8 cellular contexts compared by ENCODE assay signal in genomic region chr6:42050897-42051653, GRCh38. TPM values are rescaled to one million over a fixed set of nuclear protein-coding genes. Genes with fewer than 3 reads are reported as not detected.
DNase-seq lines count a peak whose midpoint lies in the region; FAIRE-seq and TF ChIP-seq lines count a peak whose summit lies in the region.

No MANE protein-coding gene starts in this region.

- H3K9ac ChIP-seq in OCI-LY1 (ENCODE audit: low read length) (peak overlapping the region; percentile 72), endothelial cell of umbilical vein (replicated peaks; ENCODE audit: extremely low read depth, insufficient read depth, low read length) (peak overlapping the region; percentile 86)

- H3K27me3 Mint-ChIP-seq in Caco-2 (ENCODE audit: insufficient read depth, unreplicated experiment), result no peaks in the 10 kb centered on the region
- H3K27me3 Mint-ChIP-seq in osteocyte (ENCODE audit: unreplicated experiment), result no peaks in the 10 kb centered on the region

- H3K36me3 ChIP-seq in Caco-2 (ENCODE audit: control insufficient read depth, insufficient read depth, low read length) (peaks cover 2% of the 10 kb centered on the region), OCI-LY1 (ENCODE audit: insufficient read depth, low read length) (peaks cover 35% of the 10 kb centered on the region), endothelial cell of umbilical vein (ENCODE audit: control insufficient read depth in 2 of 2, extremely low read depth in 1 of 2, insufficient read depth in 2 of 2, low read length in 2 of 2) (peaks cover 8 to 9% of the 10 kb centered on the region in 2 experiments)

- no peaks in the 10 kb centered on the region for H4K20me1 ChIP-seq in OCI-LY1 (ENCODE audit: insufficient read depth, low read length)
- H4K20me1 ChIP-seq in endothelial cell of umbilical vein (replicated peaks; ENCODE audit: control insufficient read depth, extremely low read depth, insufficient read depth, low read length), result no peaks in the 10 kb centered on the region

- POLR2A ChIA-PET in Caco-2 (lab: Charles Lee) (interaction anchor here (0.6 to 1.3 kb wide), 8 partner anchors 9 to 979 kb away, joined by 3 to 9 read pairs (median 3); partner anchors contain the start of genes BYSL, C6orf132, MED20 and OARD1), endothelial cell of umbilical vein (lab: Charles Lee) (interaction anchor here (0.6 to 0.7 kb wide), 4 partner anchors 137 to 378 kb away, joined by 3 to 4 read pairs (median 3); partner anchors contain the start of gene FRS3)

- H3K79me2 ChIP-seq in OCI-LY1 (ENCODE audit: insufficient read depth, low read length), result no peaks in the 10 kb centered on the region
- H3K79me2 ChIP-seq in endothelial cell of umbilical vein (ENCODE audit: control insufficient read depth, insufficient read depth, low read length), result peaks cover 9% of the 10 kb centered on the region

- peak overlapping the region; percentile 74 for H3K27ac ChIP-seq in OCI-LY1 (ENCODE audit: low read depth, low read length, poor library complexity, severe bottlenecking)
- peak overlapping the region; percentile 77 for H3K27ac ChIP-seq in endothelial cell of umbilical vein (ENCODE audit: insufficient read depth, low read depth, low read length)

- CTCF ChIA-PET in Caco-2 (lab: Charles Lee), result interaction anchor here (0.6 to 2.1 kb wide), 8 partner anchors 21 to 732 kb away, joined by 3 to 13 read pairs (median 4); partner anchors contain the start of genes BYSL, MED20 and TOMM6
- CTCF ChIA-PET in endothelial cell of umbilical vein (lab: Charles Lee), result interaction anchor here (0.6 to 3.4 kb wide), 12 partner anchors 10 to 833 kb away, joined by 3 to 13 read pairs (median 5); partner anchors contain the start of genes BYSL, MED20 and TOMM6

- H3K4me1 Mint-ChIP-seq in Caco-2 (ENCODE audit: low read depth, unreplicated experiment) (no peaks in the 10 kb centered on the region), osteocyte (ENCODE audit: unreplicated experiment) (peaks cover 53% of the 10 kb centered on the region)

- no peaks in the 10 kb centered on the region for H3K9me1 ChIP-seq in endothelial cell of umbilical vein (replicated peaks; ENCODE audit: control insufficient read depth, extremely low read depth, insufficient read depth, low read length)

- H3K4me3 ChIP-seq in Caco-2 (ENCODE audit: low read depth, low read length) (peak overlapping the region; percentile 71), OCI-LY1 (ENCODE audit: low read depth, low read length, poor library complexity, severe bottlenecking) (peak overlapping the region; percentile 82), endothelial cell of umbilical vein (replicated peaks in 1 of 3; ENCODE audit: insufficient read depth in 1 of 3, low read depth in 1 of 3, low read length in 3 of 3) (peak overlapping the region; percentile 83 to 92 (median 87))

- no peak for FAIRE-seq in endothelial cell of umbilical vein (lab: Jason Lieb, UNC)

- H3K4me2 ChIP-seq in OCI-LY1 (ENCODE audit: low read length) (peak overlapping the region; percentile 91), endothelial cell of umbilical vein (ENCODE audit: insufficient read depth, low read length) (peak overlapping the region; percentile 92)

- 0 out of 2 replicates have a peak, but pooled peaks cover 7% of the 10 kb centered on the region for H3F3A ChIP-seq in OCI-LY1 (ENCODE audit: insufficient read depth, low read length)

- H3K4me3 Mint-ChIP-seq in Caco-2 (ENCODE audit: unreplicated experiment), result peak overlapping the region; percentile 95
- H3K4me3 Mint-ChIP-seq in osteocyte (ENCODE audit: unreplicated experiment), result peak overlapping the region; percentile 96

- no peaks in the 10 kb centered on the region for H3K9me3 ChIP-seq in Caco-2
- H3K9me3 ChIP-seq in OCI-LY1 (ENCODE audit: low read length), result no peaks in the 10 kb centered on the region
- H3K9me3 ChIP-seq in endothelial cell of umbilical vein (replicated peaks; ENCODE audit: control insufficient read depth, insufficient read depth, low read length), result no peaks in the 10 kb centered on the region

- peak overlapping the region; percentile 80; the same call in 1 of the 2 replicates for H2AFZ ChIP-seq in OCI-LY1 (ENCODE audit: low read length)
- H2AFZ ChIP-seq in endothelial cell of umbilical vein (ENCODE audit: low read depth, low read length), result peak overlapping the region; percentile 79

- H3K4me1 ChIP-seq in Caco-2 (peaks cover 14% of the 10 kb centered on the region; the same call in 1 of the 2 replicates), OCI-LY1 (ENCODE audit: insufficient read depth, low read length, severe bottlenecking) (peaks cover 45% of the 10 kb centered on the region), endothelial cell of umbilical vein (ENCODE audit: control insufficient read depth, extremely low read depth, insufficient read depth, low read length) (peaks cover 26% of the 10 kb centered on the region)

- DNase-seq in Caco-2 (no peak), endothelial cell of umbilical vein (ENCODE audit: low read depth, low spot score) (no peak), osteocyte (ENCODE audit: extremely low spot score, unreplicated experiment) (no peak), GM03348 (ENCODE audit: low spot score) (no peak), NCI-H187 treated with DMSO at 0.1 percent for 48 hours (lab: John Stamatoyannopoulos, UW) (no peak), iPS-NIHi11 (ENCODE audit: low spot score) (no peak), T1000 (lab: John Stamatoyannopoulos, UW) (no peak)

- dilution Hi-C loops in endothelial cell of umbilical vein (cut with MboI; ENCODE audit: extremely low pct_ligation_motif_present, low sequenced_read_pairs), result no loop called here

- intact Hi-C loops in Caco-2 (cut with micrococcal nuclease; ENCODE audit: unreplicated experiment), result no loop called here
- intact Hi-C loops in endothelial cell of umbilical vein (cut with micrococcal nuclease), result no loop called here

- H3K27ac Mint-ChIP-seq in Caco-2 (ENCODE audit: unreplicated experiment) (peak overlapping the region; percentile 98), osteocyte (ENCODE audit: unreplicated experiment) (peak overlapping the region; percentile 100)

- TSS peak; percentile 57 for BruUV-seq in Caco-2 (replicated peaks; lab: Mats Ljungman, UMichigan)
- BruUV-seq in endothelial cell of umbilical vein (replicated peaks; lab: Mats Ljungman, UMichigan), result no TSS peak

- H3K27me3 ChIP-seq in Caco-2 (replicated peaks; ENCODE audit: control insufficient read depth, insufficient read depth, low read length) (no peaks in the 10 kb centered on the region), OCI-LY1 (ENCODE audit: insufficient read depth, low read length) (0 out of 2 replicates have a peak, but pooled peaks cover 4% of the 10 kb centered on the region), endothelial cell of umbilical vein (ENCODE audit: control insufficient read depth in 2 of 2, insufficient read depth in 2 of 2, low read length in 2 of 2) (no peaks in the 10 kb centered on the region)

- H3K9me3 Mint-ChIP-seq in Caco-2 (ENCODE audit: unreplicated experiment) (no peaks in the 10 kb centered on the region), osteocyte (ENCODE audit: unreplicated experiment) (no peaks in the 10 kb centered on the region)

- H3K36me3 Mint-ChIP-seq in Caco-2 (ENCODE audit: insufficient read depth, unreplicated experiment) (peaks cover 39% of the 10 kb centered on the region), osteocyte (ENCODE audit: unreplicated experiment) (peaks cover 17% of the 10 kb centered on the region)

- TF ChIP-seq CTCF in Caco-2 (IDR thresholded peaks at IDR 0.05; ENCODE audit: insufficient read depth in 1 of 2, low read depth in 1 of 2, low read length in 1 of 2, severe bottlenecking in 1 of 2, unreplicated experiment in 1 of 2) (no peak), OCI-LY1 (IDR thresholded peaks at IDR 0.05; ENCODE audit: low read length) (no peak), endothelial cell of umbilical vein (IDR thresholded peaks at IDR 0.05; ENCODE audit: extremely low read depth in 1 of 2, insufficient read depth in 1 of 2, low read depth in 1 of 2, low read length in 2 of 2) (no peak), osteocyte (IDR thresholded peaks at IDR 0.05) (no peak)

- no peaks in the 10 kb centered on the region for H3K9me2 ChIP-seq in OCI-LY1 (ENCODE audit: low read depth, low read length)

- no peak for TF ChIP-seq POLR2A in endothelial cell of umbilical vein (IDR thresholded peaks at IDR 0.05; ENCODE audit: low read depth, low read length)

TF ChIP-seq in endothelial cell of umbilical vein, 7 proteins besides CTCF, POLR2A, EP300 and RAD21:
- TF ChIP-seq MYC (IDR thresholded peaks at IDR 0.05; ENCODE audit: low read depth, low read length) (no peak), GATA2 (IDR thresholded peaks at IDR 0.05; ENCODE audit: insufficient read depth, insufficient read length, low read depth, low read length) (no peak), POLR2AphosphoS5 (IDR thresholded peaks at IDR 0.05; ENCODE audit: insufficient read depth, low read depth, low read length) (no peak), EZH2 (IDR thresholded peaks at IDR 0.05; ENCODE audit: borderline replicate concordance, low read depth, low read length, severe bottlenecking) (no peak), FOS (IDR thresholded peaks at IDR 0.05; ENCODE audit: borderline replicate concordance, insufficient read depth, low read length) (no peak), MAX (IDR thresholded peaks at IDR 0.05; ENCODE audit: insufficient read depth, insufficient read length) (no peak), JUN (IDR thresholded peaks at IDR 0.05; ENCODE audit: borderline replicate concordance, insufficient read depth, insufficient read length, low read depth) (no peak)

RNA-seq across cellular contexts. Expression of gene TAF8, which starts 0.8 kb away (rescaled TPM):
- total RNA-seq in Caco-2 (2022), result 35.0 and 37.7 TPM in 2 replicates
- total RNA-seq in endothelial cell of umbilical vein, result 32.4 and 32.9 TPM in 2 replicates
- 45.4 and 49.8 TPM in 2 replicates for polyA plus RNA-seq in endothelial cell of umbilical vein
- 45.1 and 47.3 TPM in 2 replicates for polyA plus RNA-seq in endothelial cell of umbilical vein (2011; cell fraction: cytosol; rRNA removed)
- polyA plus RNA-seq in endothelial cell of umbilical vein (2011; cell fraction: nucleus; rRNA removed), result 41.5 and 43.5 TPM in 2 replicates
- polyA plus RNA-seq in endothelial cell of umbilical vein (2012), result 14.6 and 18.3 TPM in 2 replicates
- 68.3 and 98.7 TPM in 2 replicates for polyA minus RNA-seq in endothelial cell of umbilical vein
- polyA minus RNA-seq in endothelial cell of umbilical vein (2011; cell fraction: cytosol; rRNA and poly(A)+ RNA removed), result 11.0 TPM
- polyA minus RNA-seq in endothelial cell of umbilical vein (2011; cell fraction: nucleus; rRNA and poly(A)+ RNA removed), result 36.4 and 40.0 TPM in 2 replicates
- 27.6 and 29.2 TPM in 2 replicates for total RNA-seq in osteocyte
